Comparison of ENCODE assay signal across 29 cellular contexts in genomic region chr16:22420606-22421135, GRCh38.
"Had no signal": no experiment of that assay in that cellular context is flagged by ENCODE, and none has a peak within 500 bp of the region (broad histone marks: within the 10 kb centered on the region; RNA-seq: fewer than 3 reads in every experiment).

No MANE protein-coding gene starts in this region.

- H3K27me3 Mint-ChIP-seq: activated CD4-positive, alpha-beta memory T cell treated with anti-CD3 and anti-CD28 coated beads, Interleukin-2, amount 10 ng/mL, durations not matched to agents 7 days and 5 days; activated naive CD4-positive, alpha-beta T cell treated with anti-CD3 and anti-CD28 coated beads, Interleukin-2, amount 50 U/mL, for 24 hours; activated T-cell treated with anti-CD3 and anti-CD28 coated beads, Interleukin-2, amount 50 U/mL, for 24 hours had no signal

- H3K9me3 ChIP-seq: SJCRH30 had no signal

- H3K27me3 ChIP-seq: brain microvascular endothelial cell, SJCRH30 had no signal

- H3K27ac Mint-ChIP-seq: activated CD4-positive, alpha-beta memory T cell treated with anti-CD3 and anti-CD28 coated beads, Interleukin-2, amount 10 ng/mL, durations not matched to agents 7 days and 5 days; activated naive CD4-positive, alpha-beta T cell treated with anti-CD3 and anti-CD28 coated beads, Interleukin-2, amount 50 U/mL, for 24 hours; activated T-cell treated with anti-CD3 and anti-CD28 coated beads, Interleukin-2, amount 50 U/mL, for 24 hours; activated T-helper 2 cell treated with anti-CD3 and anti-CD28 coated beads, Interferon-gamma antibody, Interleukin-2, Interleukin-4, amounts not matched to agents 10 μg/mL and 5 μg/mL and 100 μg/mL, durations not matched to agents 14 hours and 24 hours and 36 hours had no signal

- H3K4me3 Mint-ChIP-seq: activated CD4-positive, alpha-beta memory T cell treated with anti-CD3 and anti-CD28 coated beads, Interleukin-2, amount 10 ng/mL, durations not matched to agents 7 days and 5 days; activated naive CD4-positive, alpha-beta T cell treated with anti-CD3 and anti-CD28 coated beads, Interleukin-2, amount 50 U/mL, for 24 hours; activated T-cell treated with anti-CD3 and anti-CD28 coated beads, Interleukin-2, amount 50 U/mL, for 24 hours had no signal

- ATAC-seq: K562, Panc1 had no signal

- H3K4me3 ChIP-seq: K562, SJCRH30, SK-N-MC had no signal

- DNase-seq: activated CD4-positive, alpha-beta memory T cell treated with anti-CD3 and anti-CD28 coated beads, Interleukin-2, amount 10 ng/mL, durations not matched to agents 7 days and 5 days; activated CD4-positive, alpha-beta T cell treated with anti-CD3 and anti-CD28 coated beads for 1 hour; activated CD4-positive, alpha-beta T cell treated with anti-CD3 and anti-CD28 coated beads for 48 hours; activated CD4-positive, CD25-positive, alpha-beta regulatory T cell; activated CD8-positive, alpha-beta memory T cell treated with anti-CD3 and anti-CD28 coated beads for 24 hours; activated gamma-delta T cell; activated naive CD4-positive, alpha-beta T cell treated with Interleukin-2 at 50 U/mL for 16 hours; activated T-cell treated with anti-CD3 and anti-CD28 coated beads, Interleukin-2, amount 50 U/mL, for 24 hours; anterior cingulate cortex; brain microvascular endothelial cell; central memory CD4-positive, alpha-beta T cell; NCI-H1092 treated with DMSO at 0.1 percent for 48 hours; NCI-H1417; NCI-H146; NCI-H187; NCI-H2081 treated with DMSO at 0.1 percent for 48 hours; NCI-H226; NCI-H446 treated with DMSO at 0.1 percent for 48 hours; NCI-H524; NCI-H69; SHP77; SJCRH30; T1000; WERI-Rb-1 had no signal

- H3K4me1 Mint-ChIP-seq: activated CD4-positive, alpha-beta memory T cell treated with anti-CD3 and anti-CD28 coated beads, Interleukin-2, amount 10 ng/mL, durations not matched to agents 7 days and 5 days; activated naive CD4-positive, alpha-beta T cell treated with anti-CD3 and anti-CD28 coated beads, Interleukin-2, amount 50 U/mL, for 24 hours had no signal

- H3K4me1 ChIP-seq: SJCRH30 had no signal

- H3K27ac ChIP-seq: brain microvascular endothelial cell, SJCRH30, SK-N-MC, WERI-Rb-1 had no signal

- H3K9me3 Mint-ChIP-seq: activated CD4-positive, alpha-beta memory T cell treated with anti-CD3 and anti-CD28 coated beads, Interleukin-2, amount 10 ng/mL, durations not matched to agents 7 days and 5 days; activated naive CD4-positive, alpha-beta T cell treated with anti-CD3 and anti-CD28 coated beads, Interleukin-2, amount 50 U/mL, for 24 hours; activated T-cell treated with anti-CD3 and anti-CD28 coated beads, Interleukin-2, amount 50 U/mL, for 24 hours; activated T-helper 2 cell treated with anti-CD3 and anti-CD28 coated beads, Interferon-gamma antibody, Interleukin-2, Interleukin-4, amounts not matched to agents 10 μg/mL and 5 μg/mL and 100 μg/mL, durations not matched to agents 14 hours and 24 hours and 36 hours had no signal

- H3K36me3 ChIP-seq: SJCRH30, WERI-Rb-1 had no signal

- FAIRE-seq: K562 had no signal
